ENCODE assay signal across 32 cellular contexts in genomic region chr5:135255461-135256178, GRCh38.
A peak's percentile ranks its signal among the peaks of the same experiment; 100 is the strongest.
DNase-seq lines count a peak whose midpoint lies in the region; ATAC-seq, FAIRE-seq and TF ChIP-seq lines count a peak whose summit lies in the region.
"Had no signal": no experiment of that assay in that cellular context is flagged by ENCODE, and none has a peak within 500 bp of the region (broad histone marks: within the 10 kb centered on the region; RNA-seq: fewer than 3 reads in every experiment).

No MANE protein-coding gene starts in this region.

- TF ChIP-seq EP300 in HepG2 (IDR thresholded peaks at IDR 0.05; ENCODE audit: low read depth in 2 of 2, low read length in 2 of 2) (no peak), HepG2 (CRISPR knock-in tag; IDR thresholded peaks at IDR 0.05; ENCODE audit: borderline replicate concordance) (no peak)

- no peak for FAIRE-seq in HepG2 (lab: Jason Lieb, UNC)
- no peak for FAIRE-seq in urothelium cell line (lab: Jason Lieb, UNC)

- ATAC-seq in left ventricle myocardium superior (peak; percentile 23), heart right ventricle (no peak), WTC11 (peak; percentile 48), HepG2 (peak; percentile 78)
- ATAC-seq: gastroesophageal sphincter; left lobe of liver; naive thymus-derived CD8-positive, alpha-beta T cell had no signal

- H3K79me2 ChIP-seq in HepG2 (ENCODE audit: insufficient read depth, low read length) (no peaks in the 10 kb centered on the region), hepatocyte (no peaks in the 10 kb centered on the region)

- TF ChIP-seq POLR2A in HepG2 (IDR thresholded peaks at IDR 0.05; ENCODE audit: insufficient read depth in 1 of 2, low read depth in 2 of 2, low read length in 2 of 2) = no peak

- H3K27ac ChIP-seq in heart right ventricle = no peak overlapping the region
- no peak overlapping the region for H3K27ac ChIP-seq in HepG2 (ENCODE audit: extremely low read length, insufficient read depth, low read length)
- H3K27ac ChIP-seq in hepatocyte = no peak overlapping the region
- H3K27ac ChIP-seq: ascending aorta, BLaER1, gastroesophageal sphincter, Peyer's patch, SJCRH30, spleen had no signal

- no peaks in the 10 kb centered on the region for H3K4me1 Mint-ChIP-seq in WTC11
- H3K4me1 Mint-ChIP-seq: activated B cell treated with CpG ODN at 0.5 μM for 24 hours; activated naive CD4-positive, alpha-beta T cell treated with anti-CD3 and anti-CD28 coated beads, Interleukin-2, amount 50 U/mL, for 24 hours; naive thymus-derived CD8-positive, alpha-beta T cell had no signal

- WGBS in heart right ventricle, 2 donors = 55 to 66% methylated on average over 4 of the region's 4 CpGs
- WGBS in HepG2 (ENCODE audit: low lambda C conversion rate) = 70% methylated on average over 4 of the region's 4 CpGs
- WGBS in hepatocyte (ENCODE audit: low lambda C conversion rate, missing lambda C conversion rate) = 69% methylated on average over 4 of the region's 4 CpGs

- POLR2A ChIA-PET in WTC11 (lab: Charles Lee) (no interaction called here), HepG2 (lab: Yijun Ruan, JAX) (no interaction called here)

- TF ChIP-seq CTCF in heart right ventricle (IDR thresholded peaks at IDR 0.05) (peak in 2 of 9 donors; percentile 8 to 10), WTC11 (IDR thresholded peaks at IDR 0.05) (no peak), HepG2 (CRISPR knock-in tag; IDR thresholded peaks at IDR 0.05) (peak; percentile 40; the same call in 1 of the 2 replicates), hepatocyte (IDR thresholded peaks at IDR 0.05; ENCODE audit: poor library complexity) (no peak)

- no peak overlapping the region for H3K27ac Mint-ChIP-seq in WTC11
- H3K27ac Mint-ChIP-seq: activated B cell treated with CpG ODN at 0.5 μM for 24 hours; activated naive CD4-positive, alpha-beta T cell treated with anti-CD3 and anti-CD28 coated beads, Interleukin-2, amount 50 U/mL, for 24 hours; activated T-helper 2 cell treated with anti-CD3 and anti-CD28 coated beads, Interferon-gamma antibody, Interleukin-2, Interleukin-4, amounts not matched to agents 10 μg/mL and 5 μg/mL and 100 μg/mL, durations not matched to agents 14 hours and 24 hours and 36 hours; naive thymus-derived CD8-positive, alpha-beta T cell had no signal

- DNase-seq in left ventricle myocardium superior (no peak), heart right ventricle (no peak), WTC11 (ENCODE audit: low spot score) (no peak), HepG2 (ENCODE audit: low spot score) (peak; percentile 47), urothelium cell line (ENCODE audit: low spot score) (no peak), NCI-H446 treated with DMSO at 0.1 percent for 48 hours (lab: John Stamatoyannopoulos, UW) (no peak), hepatocyte (ENCODE audit: low spot score) (no peak)
- DNase-seq: activated B cell treated with CpG ODN at 0.5 μM for 24 hours; caudate nucleus; dermis blood vessel endothelial cell; GDM1; HCEC 1CT; hypothalamus; Karpas-422; MV-4-11; naive thymus-derived CD8-positive, alpha-beta T cell; NCI-H146; NCI-H2171; occipital lobe; Peyer's patch; retina; SJCRH30; spleen; stimulated activated CD4-positive, alpha-beta T cell treated with anti-CD3 and anti-CD28 coated beads, Interleukin-2, amount 100 ng/mL, for 48 hours; T1000; trophoblast cell had no signal

- no peaks in the 10 kb centered on the region for H3K27me3 ChIP-seq in heart right ventricle
- H3K27me3 ChIP-seq in HepG2 (ENCODE audit: control insufficient read depth in 1 of 2, insufficient read depth in 2 of 2, low read length in 2 of 2) = no peaks in the 10 kb centered on the region
- H3K27me3 ChIP-seq in hepatocyte = no peaks in the 10 kb centered on the region
- H3K27me3 ChIP-seq: ascending aorta, BLaER1, gastroesophageal sphincter, Peyer's patch, SJCRH30, spleen had no signal

- CTCF ChIA-PET in WTC11 (lab: Charles Lee) = interaction anchor here (1.6 kb wide), 1 partner anchor 64 kb away, joined by 3 read pairs; no protein-coding TSS in a partner anchor
- CTCF ChIA-PET in HepG2 (lab: Yijun Ruan, JAX; ENCODE audit: low intra/inter-chr PET ratio, low total read pairs) = no interaction called here

- no peak for TF ChIP-seq RAD21 in HepG2 (CRISPR knock-in tag; IDR thresholded peaks at IDR 0.05)

- no peaks in the 10 kb centered on the region for H3K9me2 ChIP-seq in hepatocyte (replicated peaks; ENCODE audit: insufficient read depth)

- BruUV-seq in HepG2 (replicated peaks; lab: Mats Ljungman, UMichigan) = no TSS peak

- H4K20me1 ChIP-seq in HepG2 (ENCODE audit: insufficient read depth, low read length) (no peaks in the 10 kb centered on the region), hepatocyte (ENCODE audit: insufficient read depth, poor library complexity, severe bottlenecking) (no peaks in the 10 kb centered on the region)
- H4K20me1 ChIP-seq: BLaER1 had no signal

- H3K9me3 ChIP-seq in heart right ventricle (peaks cover 0 to 12% (median 4%) of the 10 kb centered on the region in 11 donors), HepG2 (ENCODE audit: low read length) (no peaks in the 10 kb centered on the region), hepatocyte (ENCODE audit: low read depth) (no peaks in the 10 kb centered on the region)
- H3K9me3 ChIP-seq: gastroesophageal sphincter, Peyer's patch had no signal

- H3K4me3 ChIP-seq in heart right ventricle (no peak overlapping the region), HepG2 (replicated peaks in 1 of 3; ENCODE audit: insufficient read depth in 1 of 3, low read depth in 2 of 3, low read length in 3 of 3) (no peak overlapping the region), hepatocyte (no peak overlapping the region)
- H3K4me3 ChIP-seq: ascending aorta, BLaER1, gastroesophageal sphincter, Peyer's patch, SJCRH30, spleen had no signal

- H3K36me3 ChIP-seq in heart right ventricle (no peaks in the 10 kb centered on the region), HepG2 (replicated peaks in 1 of 2; ENCODE audit: control insufficient read depth in 1 of 2, insufficient read depth in 2 of 2, low read length in 2 of 2) (no peaks in the 10 kb centered on the region), hepatocyte (replicated peaks; ENCODE audit: insufficient read depth, low read depth) (no peaks in the 10 kb centered on the region)
- H3K36me3 ChIP-seq: ascending aorta, BLaER1, gastroesophageal sphincter, Peyer's patch, SJCRH30, spleen had no signal

- peak overlapping the region; percentile 44 for H3K4me2 ChIP-seq in HepG2 (ENCODE audit: low read depth, low read length)
- no peak overlapping the region for H3K4me2 ChIP-seq in hepatocyte
- H3K4me2 ChIP-seq: BLaER1 had no signal

- H3K4me1 ChIP-seq in heart right ventricle (no peaks in the 10 kb centered on the region), HepG2 (ENCODE audit: insufficient read depth, low read length) (peaks cover 14% of the 10 kb centered on the region), hepatocyte (ENCODE audit: insufficient read depth) (peaks cover 5% of the 10 kb centered on the region)
- H3K4me1 ChIP-seq: ascending aorta, BLaER1, Peyer's patch, spleen had no signal

- intact Hi-C loops in left ventricle myocardium superior (cut with micrococcal nuclease) = no loop called here
- intact Hi-C loops in heart right ventricle (cut with DNase I) = loop anchor here in 1 of 10 donors (10.0 kb wide), 1 partner anchor 169 kb away; no protein-coding TSS in a partner anchor
- intact Hi-C loops in HepG2 (cut with micrococcal nuclease; ENCODE audit: unreplicated experiment) = no loop called here

- H3K4me3 Mint-ChIP-seq in WTC11 = no peak overlapping the region
- H3K4me3 Mint-ChIP-seq: activated B cell treated with CpG ODN at 0.5 μM for 24 hours; activated naive CD4-positive, alpha-beta T cell treated with anti-CD3 and anti-CD28 coated beads, Interleukin-2, amount 50 U/mL, for 24 hours; naive thymus-derived CD8-positive, alpha-beta T cell had no signal

- H3K27me3 Mint-ChIP-seq in WTC11 (ENCODE audit: low read depth) = no peaks in the 10 kb centered on the region; the same call in none of the 2 replicates

- H3K9ac ChIP-seq in HepG2 (ENCODE audit: insufficient read depth, low read depth, low read length) = no peak overlapping the region; the same call in 1 of the 2 replicates
- H3K9ac ChIP-seq: BLaER1 had no signal

- peaks cover 18% of the 10 kb centered on the region for H3K9me3 Mint-ChIP-seq in WTC11

- in situ Hi-C loops in HepG2 (cut with HindIII; ENCODE audit: extremely low pct_ligation_motif_present, low pct_unique_long_range_greater_than_20kb) = no loop called here

- no peaks in the 10 kb centered on the region for H3K36me3 Mint-ChIP-seq in WTC11
- H3K36me3 Mint-ChIP-seq: activated naive CD4-positive, alpha-beta T cell treated with anti-CD3 and anti-CD28 coated beads, Interleukin-2, amount 50 U/mL, for 24 hours had no signal

- H2AFZ ChIP-seq in HepG2 (ENCODE audit: low read length) = peak overlapping the region; percentile 17
- no peak overlapping the region for H2AFZ ChIP-seq in hepatocyte

TF ChIP-seq in WTC11, 78 proteins besides CTCF, POLR2A, EP300 and RAD21 (continues in another document):
- TF ChIP-seq RELA (CRISPR knock-in tag; IDR thresholded peaks at IDR 0.05; ENCODE audit: borderline replicate concordance) (no peak), ATF2 (CRISPR knock-in tag; IDR thresholded peaks at IDR 0.05; ENCODE audit: borderline replicate concordance, low read depth) (no peak), RORB (CRISPR knock-in tag; IDR thresholded peaks at IDR 0.05) (no peak)

TF ChIP-seq in HepG2, 621 proteins besides CTCF, POLR2A, EP300 and RAD21:
- TF ChIP-seq SNAI1 (CRISPR knock-in tag; IDR thresholded peaks at IDR 0.05; ENCODE audit: borderline replicate concordance) (no peak), STAG1 (CRISPR knock-in tag; IDR thresholded peaks at IDR 0.05) (peak; percentile 49), AGO2 (optimal IDR thresholded peaks at IDR 0.05; ENCODE audit: low read depth, low read length) (no peak), NR2F6 (IDR thresholded peaks at IDR 0.05) (peak; percentile 64), NR2F6 (CRISPR knock-in tag; IDR thresholded peaks at IDR 0.05) (no peak), SMC3 (IDR thresholded peaks at IDR 0.05; ENCODE audit: low read length) (peak; percentile 19; the same call in 1 of the 2 replicates)

Comparison
In these comparisons a context has a peak if more than half of its experiments do, and no peak if none do; other contexts are left out.
1. ATAC-seq: peak in left ventricle myocardium superior (single experiment), WTC11 (single experiment) and HepG2 (single experiment); none in heart right ventricle (0 of 8).